Comparison of ENCODE assay signal across 8 cellular contexts in genomic region chr2:36597003-36597531, GRCh38. TPM values are rescaled to one million over a fixed set of nuclear protein-coding genes. Genes with fewer than 3 reads are reported as not detected.
DNase-seq lines count a peak whose midpoint lies in the region; ATAC-seq lines count a peak whose summit lies in the region.

No MANE protein-coding gene starts in this region.

- peak overlapping the region; percentile 88 for H3K27ac Mint-ChIP-seq in activated naive CD8-positive, alpha-beta T cell treated with anti-CD3 and anti-CD28 coated beads for 36 hours

- no peaks in the 10 kb centered on the region for H3K27me3 ChIP-seq in layer of hippocampus (ENCODE audit: control insufficient read depth, insufficient read depth, low read length)

- no peak for ATAC-seq in HG02798 (IDR thresholded peaks at IDR 0.05; ENCODE audit: poor library complexity, unreplicated experiment)
- no peak for ATAC-seq in GM18502 (IDR thresholded peaks at IDR 0.05; ENCODE audit: poor library complexity, unreplicated experiment)
- ATAC-seq in GM18519 (IDR thresholded peaks at IDR 0.05; ENCODE audit: low FRiP score, unreplicated experiment): no peak

- H3K4me3 Mint-ChIP-seq in activated naive CD8-positive, alpha-beta T cell treated with anti-CD3 and anti-CD28 coated beads for 36 hours: peak overlapping the region; percentile 87

- H3K36me3 Mint-ChIP-seq in activated naive CD8-positive, alpha-beta T cell treated with anti-CD3 and anti-CD28 coated beads for 36 hours: peaks cover 14% of the 10 kb centered on the region

- DNase-seq in activated CD8-positive, alpha-beta memory T cell treated with anti-CD3 and anti-CD28 coated beads for 24 hours: peak; percentile 57
- no peak for DNase-seq in activated CD8-positive, alpha-beta memory T cell treated with anti-CD3 and anti-CD28 coated beads, Interleukin-2, amount 50 U/mL, for 4 hours
- DNase-seq in activated naive CD8-positive, alpha-beta T cell treated with anti-CD3 and anti-CD28 coated beads for 36 hours: no peak

- H3K27ac ChIP-seq in layer of hippocampus (ENCODE audit: low read depth, low read length) (peak overlapping the region; percentile 75), temporal lobe (ENCODE audit: low read depth, low read length) (peak overlapping the region; percentile 56)

- H3K9me3 Mint-ChIP-seq in activated naive CD8-positive, alpha-beta T cell treated with anti-CD3 and anti-CD28 coated beads for 36 hours: no peaks in the 10 kb centered on the region

- peaks cover 28% of the 10 kb centered on the region for H3K4me1 Mint-ChIP-seq in activated naive CD8-positive, alpha-beta T cell treated with anti-CD3 and anti-CD28 coated beads for 36 hours

- H3K27me3 Mint-ChIP-seq in activated naive CD8-positive, alpha-beta T cell treated with anti-CD3 and anti-CD28 coated beads for 36 hours: no peaks in the 10 kb centered on the region

RNA-seq across cellular contexts. Expression of gene FEZ2, which starts 0.9 kb away (rescaled TPM):
- total RNA-seq in activated naive CD8-positive, alpha-beta T cell treated with anti-CD3 and anti-CD28 coated beads for 36 hours: 1 to 10 TPM; 7.8 to 9.8 TPM
- total RNA-seq in temporal lobe: 50.6 TPM
